ENCODE assay signal across 24 cellular contexts in the genomic region with DNA sequence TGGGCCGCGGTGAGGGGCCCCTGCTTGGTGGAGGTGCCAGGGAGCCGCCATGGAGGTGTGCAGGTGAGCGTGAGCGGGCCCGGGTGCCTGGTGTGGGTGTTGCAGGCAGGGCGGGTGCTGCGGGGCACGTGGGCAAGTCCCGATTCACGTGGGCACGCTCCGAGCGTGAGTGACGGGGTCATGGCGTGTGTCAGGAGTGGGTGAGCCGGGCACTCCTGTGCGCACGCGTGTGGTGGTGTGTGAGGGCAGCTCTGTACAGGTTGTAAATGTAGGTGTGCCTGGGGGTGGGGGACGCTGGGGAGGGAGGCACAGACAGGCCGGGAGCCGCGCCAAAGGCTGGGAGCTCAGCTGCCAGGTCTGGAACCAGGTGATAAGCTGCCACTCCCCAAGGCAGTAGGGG. TPM values are rescaled to one million over a fixed set of nuclear protein-coding genes. Genes with fewer than 3 reads are reported as not detected.
DNase-seq lines count a peak whose midpoint lies in the region; ATAC-seq, FAIRE-seq and TF ChIP-seq lines count a peak whose summit lies in the region.
"Had no signal": no experiment of that assay in that cellular context is flagged by ENCODE, and none has a peak within 500 bp of the region (broad histone marks: within the 10 kb centered on the region; RNA-seq: fewer than 3 reads in every experiment).

No MANE protein-coding gene starts in this region.

- peaks cover 39% of the 10 kb centered on the region for H3F3A ChIP-seq in smooth muscle cell (ENCODE audit: low read depth)

- H3K27me3 Mint-ChIP-seq in chondrocyte (ENCODE audit: low read depth) = no peaks in the 10 kb centered on the region
- H3K27me3 Mint-ChIP-seq: activated naive CD8-positive, alpha-beta T cell; activated T-helper 17 cell treated with anti-CD3 and anti-CD28 coated beads, Interleukin-2, amount 50 U/mL, for 72 hours had no signal

- H3K27me3 ChIP-seq in Peyer's patch (no peaks in the 10 kb centered on the region), small intestine (ENCODE audit: control insufficient read depth in 2 of 2, insufficient read depth in 2 of 2, low read length in 2 of 2) (no peaks in the 10 kb centered on the region), smooth muscle cell (ENCODE audit: low read depth) (no peaks in the 10 kb centered on the region)
- H3K27me3 ChIP-seq: right atrium auricular region had no signal

- TF ChIP-seq CTCF in Peyer's patch (IDR thresholded peaks at IDR 0.05) = no peak
- TF ChIP-seq CTCF in chondrocyte (IDR thresholded peaks at IDR 0.05) = no peak
- TF ChIP-seq CTCF in smooth muscle cell (IDR thresholded peaks at IDR 0.05; ENCODE audit: borderline replicate concordance, insufficient read depth, poor library complexity, severe bottlenecking) = no peak

- peaks cover 97% of the 10 kb centered on the region for H4K20me1 ChIP-seq in smooth muscle cell (ENCODE audit: low read depth)

- no peak overlapping the region for H3K9ac ChIP-seq in smooth muscle cell (ENCODE audit: low read depth)

- H3K4me2 ChIP-seq in smooth muscle cell = no peak overlapping the region

- peaks cover 0 to 33% (median 0%) of the 10 kb centered on the region in 4 donors for H3K4me1 ChIP-seq in Peyer's patch
- no peaks in the 10 kb centered on the region for H3K4me1 ChIP-seq in small intestine (ENCODE audit: control insufficient read depth in 2 of 2, insufficient read depth in 1 of 2, low read depth in 1 of 2, low read length in 1 of 2)
- H3K4me1 ChIP-seq in smooth muscle cell (ENCODE audit: low read depth) = peaks cover 29% of the 10 kb centered on the region

- H3K79me2 ChIP-seq in smooth muscle cell (ENCODE audit: low read depth) = peaks cover 82% of the 10 kb centered on the region

- no peak for FAIRE-seq in small intestine (lab: Jason Lieb, UNC)
- FAIRE-seq: GM18507, H54, urothelium cell line had no signal

- H3K4me3 ChIP-seq in Peyer's patch (no peak overlapping the region), small intestine (ENCODE audit: low read depth in 1 of 2, low read length in 2 of 2) (no peak overlapping the region), smooth muscle cell (no peak overlapping the region)
- H3K4me3 ChIP-seq: lower lobe of right lung, right atrium auricular region had no signal

- peak; percentile 95 for ATAC-seq in left colon
- ATAC-seq: activated T-helper 17 cell treated with anti-CD3 and anti-CD28 coated beads, Interleukin-2, amount 50 U/mL, for 72 hours; lower lobe of right lung; WTC11 had no signal

- H3K27ac ChIP-seq in Peyer's patch (peak overlapping the region in 2 of 4 donors; percentile 13 to 75), small intestine (ENCODE audit: low read depth in 1 of 2, low read length in 1 of 2) (no peak overlapping the region), smooth muscle cell (ENCODE audit: low read depth) (no peak overlapping the region)
- H3K27ac ChIP-seq: HL-60, lower lobe of right lung, right atrium auricular region had no signal

- no peaks in the 10 kb centered on the region for H3K36me3 Mint-ChIP-seq in chondrocyte (ENCODE audit: low read depth)
- H3K36me3 Mint-ChIP-seq: activated naive CD8-positive, alpha-beta T cell; immature natural killer cell; WTC11 had no signal

- no peak for TF ChIP-seq POLR2A in Peyer's patch (IDR thresholded peaks at IDR 0.05)

- peak in 2 of 3 donors; percentile 81 to 88 for DNase-seq in Peyer's patch
- peak; percentile 93 for DNase-seq in chondrocyte (ENCODE audit: low spot score)
- DNase-seq in left colon = peak; percentile 90 to 92
- DNase-seq in small intestine = peak; percentile 88
- DNase-seq in NCI-H2107 treated with DMSO at 0.1 percent for 48 hours (lab: John Stamatoyannopoulos, UW; ENCODE audit: unreplicated experiment) = no peak
- no peak for DNase-seq in NCI-H128 (lab: John Stamatoyannopoulos, UW; ENCODE audit: unreplicated experiment)
- DNase-seq in MV-4-11 (lab: John Stamatoyannopoulos, UW) = no peak
- no peak for DNase-seq in smooth muscle cell (lab: John Stamatoyannopoulos, UW; ENCODE audit: unreplicated experiment)
- DNase-seq: activated CD8-positive, alpha-beta memory T cell treated with anti-CD3 and anti-CD28 coated beads, Interleukin-2, amount 50 U/mL, for 4 hours; cortex of kidney; DMS 273 treated with DMSO at 0.1 percent for 48 hours; immature natural killer cell; lower lobe of right lung; NCI-H1105 treated with DMSO at 0.1 percent for 48 hours; NCI-H2081 treated with DMSO at 0.1 percent for 48 hours; T-helper 9 cell had no signal

- H3K4me3 Mint-ChIP-seq in chondrocyte (ENCODE audit: unreplicated experiment) = no peak overlapping the region
- H3K4me3 Mint-ChIP-seq: activated naive CD8-positive, alpha-beta T cell; activated T-helper 17 cell treated with anti-CD3 and anti-CD28 coated beads, Interleukin-2, amount 50 U/mL, for 72 hours; immature natural killer cell; WTC11 had no signal

- H3K4me1 Mint-ChIP-seq in chondrocyte (ENCODE audit: low read depth) = peaks cover 64% of the 10 kb centered on the region
- H3K4me1 Mint-ChIP-seq: activated T-helper 17 cell treated with anti-CD3 and anti-CD28 coated beads, Interleukin-2, amount 50 U/mL, for 72 hours; immature natural killer cell had no signal

- H3K36me3 ChIP-seq in Peyer's patch (no peaks in the 10 kb centered on the region), small intestine (ENCODE audit: control insufficient read depth in 2 of 2, insufficient read depth in 2 of 2, low read length in 2 of 2) (no peaks in the 10 kb centered on the region), smooth muscle cell (ENCODE audit: low read depth) (no peaks in the 10 kb centered on the region)
- H3K36me3 ChIP-seq: lower lobe of right lung, right atrium auricular region had no signal

- H2AFZ ChIP-seq in smooth muscle cell (ENCODE audit: low read depth) = no peak overlapping the region

- H3K27ac Mint-ChIP-seq in chondrocyte (ENCODE audit: unreplicated experiment) = no peak overlapping the region
- H3K27ac Mint-ChIP-seq: activated naive CD8-positive, alpha-beta T cell; activated T-helper 17 cell treated with anti-CD3 and anti-CD28 coated beads, Interleukin-2, amount 50 U/mL, for 72 hours; WTC11 had no signal

- intact Hi-C loops in left colon (cut with DNase I, micrococcal nuclease) = no loop called here

- WGBS in small intestine, 3 donors = 6 to 65% (median 51%) methylated on average over 17 to 24 of the region's 24 CpGs
- 97% methylated on average over 19 of the region's 24 CpGs for WGBS in smooth muscle cell (ENCODE audit: low lambda C conversion rate)

- H3K9me3 ChIP-seq in Peyer's patch = no peaks in the 10 kb centered on the region
- no peaks in the 10 kb centered on the region for H3K9me3 ChIP-seq in small intestine (ENCODE audit: control insufficient read depth, low read depth)
- H3K9me3 ChIP-seq in smooth muscle cell (replicated peaks; ENCODE audit: low read depth) = no peaks in the 10 kb centered on the region
- H3K9me3 ChIP-seq: lower lobe of right lung, right atrium auricular region had no signal

- no peaks in the 10 kb centered on the region for H3K9me3 Mint-ChIP-seq in chondrocyte (ENCODE audit: low read depth)
- H3K9me3 Mint-ChIP-seq: activated T-helper 17 cell treated with anti-CD3 and anti-CD28 coated beads, Interleukin-2, amount 50 U/mL, for 72 hours; immature natural killer cell; WTC11 had no signal

RNA-seq across cellular contexts. Expression of gene NCS1, which starts 9.4 kb away (rescaled TPM):
- 1 to 10 TPM in 3 of 4 donors, under 1 TPM in 1; 0.70 to 6.6 (median 4.1) TPM for total RNA-seq in Peyer's patch
- total RNA-seq in chondrocyte = 50.0 to 59.5 TPM (median 56.6 TPM) in 3 replicates
- 10 to 100 TPM in 1 of 2 donors, 1 to 10 TPM in 1; 2.1 to 23.7 TPM for total RNA-seq in left colon
- polyA plus RNA-seq in small intestine = 1 to 10 TPM in 1 of 3 donors, under 1 TPM in 2; 0.54 to 9.2 (median 0.89) TPM
- total RNA-seq in smooth muscle cell = 28.0 and 39.8 TPM in 2 replicates
- polyA plus RNA-seq in smooth muscle cell = 49.7 and 59.3 TPM in 2 replicates

Comparison
In these comparisons a context has a peak if more than half of its experiments do, and no peak if none do; other contexts are left out.
1. DNase-seq: peak in Peyer's patch (2 of 3), chondrocyte (single experiment), left colon (2 of 2) and small intestine (single experiment); none in NCI-H2107 treated with DMSO at 0.1 percent for 48 hours (single experiment), NCI-H128 (single experiment), MV-4-11 (single experiment) and smooth muscle cell (single experiment).